Comparison of ENCODE assay signal across 7 cellular contexts in genomic region chr15:33433821-33434220, GRCh38.
"Had no signal": no experiment of that assay in that cellular context is flagged by ENCODE, and none has a peak within 500 bp of the region (broad histone marks: within the 10 kb centered on the region; RNA-seq: fewer than 3 reads in every experiment).

No MANE protein-coding gene starts in this region.

- H3K27ac ChIP-seq: HL-60, KMS-11 had no signal

- DNase-seq: IMR-90, KBM-7, KG1 had no signal

- H3K4me3 ChIP-seq: K562 had no signal

- H3K4me2 ChIP-seq: KMS-11 had no signal

- ATAC-seq: HepG2, K562 had no signal

- H3K9ac ChIP-seq: KMS-11 had no signal
